ENCODE assay signal across 10 cellular contexts in genomic region chr7:23467281-23467680, GRCh38. TPM values are rescaled to one million over a fixed set of nuclear protein-coding genes. Genes with fewer than 3 reads are reported as not detected.
DNase-seq lines count a peak whose midpoint lies in the region; ATAC-seq and TF ChIP-seq lines count a peak whose summit lies in the region.
"Had no signal": no experiment of that assay in that cellular context is flagged by ENCODE, and none has a peak within 500 bp of the region (broad histone marks: within the 10 kb centered on the region; RNA-seq: fewer than 3 reads in every experiment).

No MANE protein-coding gene starts in this region.

- H3F3A ChIP-seq in SU-DHL-6 (ENCODE audit: insufficient read depth) = peaks cover 36% of the 10 kb centered on the region

- no peaks in the 10 kb centered on the region for H3K36me3 Mint-ChIP-seq in stimulated activated naive CD8-positive, alpha-beta T cell treated with anti-CD3 and anti-CD28 coated beads, Interleukin-15, Interleukin-2, amounts not matched to agents 100 ng/mL and 50 ng/mL, for 24 hours (ENCODE audit: low read depth)
- peaks cover 16% of the 10 kb centered on the region for H3K36me3 Mint-ChIP-seq in type B pancreatic cell
- H3K36me3 Mint-ChIP-seq: T-cell had no signal

- H3K9me2 ChIP-seq in SU-DHL-6 (replicated peaks; ENCODE audit: insufficient read depth, low read length) = no peaks in the 10 kb centered on the region

- no peaks in the 10 kb centered on the region for H3K9me3 Mint-ChIP-seq in stimulated activated naive CD8-positive, alpha-beta T cell treated with anti-CD3 and anti-CD28 coated beads, Interleukin-15, Interleukin-2, amounts not matched to agents 100 ng/mL and 50 ng/mL, for 24 hours
- H3K9me3 Mint-ChIP-seq in type B pancreatic cell = no peaks in the 10 kb centered on the region
- H3K9me3 Mint-ChIP-seq: T-cell had no signal

- H3K27ac Mint-ChIP-seq in stimulated activated naive CD8-positive, alpha-beta T cell treated with anti-CD3 and anti-CD28 coated beads, Interleukin-15, Interleukin-2, amounts not matched to agents 100 ng/mL and 50 ng/mL, for 24 hours = no peak overlapping the region
- peak overlapping the region; percentile 96 for H3K27ac Mint-ChIP-seq in type B pancreatic cell

- DNase-seq in stimulated activated naive CD8-positive, alpha-beta T cell treated with anti-CD3 and anti-CD28 coated beads, Interleukin-15, Interleukin-2, amounts not matched to agents 100 U/mL and 50 U/mL, for 24 hours = no peak
- no peak for DNase-seq in foreskin keratinocyte
- no peak for DNase-seq in type B pancreatic cell (ENCODE audit: extremely low spot score, unreplicated experiment)
- DNase-seq in central memory CD4-positive, alpha-beta T cell = no peak
- DNase-seq in T-helper 9 cell = no peak
- no peak for DNase-seq in GM20000 (ENCODE audit: low spot score)
- DNase-seq: KG1, T-cell had no signal

- peak overlapping the region; percentile 92 for H3K9ac ChIP-seq in SU-DHL-6 (ENCODE audit: low read length)

- peak overlapping the region; percentile 90 for H3K4me3 ChIP-seq in SU-DHL-6 (ENCODE audit: insufficient read depth, low read length, poor library complexity, severe bottlenecking)

- H2AFZ ChIP-seq in SU-DHL-6 (ENCODE audit: low read depth, low read length, severe bottlenecking) = no peak overlapping the region

- no peaks in the 10 kb centered on the region for H3K9me3 ChIP-seq in SU-DHL-6 (ENCODE audit: insufficient read depth, low read length)

- H3K4me1 ChIP-seq in foreskin keratinocyte = peaks cover 24% of the 10 kb centered on the region

- peak overlapping the region; percentile 100 for H3K4me2 ChIP-seq in SU-DHL-6 (ENCODE audit: low read depth, low read length, poor library complexity, severe bottlenecking)

- peak overlapping the region; percentile 77 for H3K4me3 Mint-ChIP-seq in stimulated activated naive CD8-positive, alpha-beta T cell treated with anti-CD3 and anti-CD28 coated beads, Interleukin-15, Interleukin-2, amounts not matched to agents 100 ng/mL and 50 ng/mL, for 24 hours
- H3K4me3 Mint-ChIP-seq in type B pancreatic cell = peak overlapping the region; percentile 98

- H3K27ac ChIP-seq in SU-DHL-6 (ENCODE audit: low read depth, low read length) (peak overlapping the region; percentile 96), foreskin keratinocyte (peak overlapping the region; percentile 67)

- H3K79me2 ChIP-seq in SU-DHL-6 (ENCODE audit: insufficient read depth, low read length) = peaks cover 86% of the 10 kb centered on the region

- peaks cover 72% of the 10 kb centered on the region for H3K27me3 Mint-ChIP-seq in stimulated activated naive CD8-positive, alpha-beta T cell treated with anti-CD3 and anti-CD28 coated beads, Interleukin-15, Interleukin-2, amounts not matched to agents 100 ng/mL and 50 ng/mL, for 24 hours
- no peaks in the 10 kb centered on the region for H3K27me3 Mint-ChIP-seq in type B pancreatic cell

- ATAC-seq in stimulated activated naive CD8-positive, alpha-beta T cell treated with anti-CD3 and anti-CD28 coated beads, Interleukin-15, Interleukin-2, amounts not matched to agents 100 U/mL and 50 U/mL, for 24 hours = no peak
- no peak for ATAC-seq in foreskin keratinocyte

- TF ChIP-seq CTCF in SU-DHL-6 (IDR thresholded peaks at IDR 0.05; ENCODE audit: insufficient read depth, low read length, poor library complexity, severe bottlenecking) (no peak), foreskin keratinocyte (conservative IDR thresholded peaks at IDR 0.05) (no peak), type B pancreatic cell (conservative IDR thresholded peaks at IDR 0.05) (no peak), GM20000 (IDR thresholded peaks at IDR 0.05; ENCODE audit: extremely low read depth, missing control alignments) (no peak)

- peaks cover 20% of the 10 kb centered on the region for H3K36me3 ChIP-seq in SU-DHL-6 (ENCODE audit: low read length)

- H3K4me1 Mint-ChIP-seq in stimulated activated naive CD8-positive, alpha-beta T cell treated with anti-CD3 and anti-CD28 coated beads, Interleukin-15, Interleukin-2, amounts not matched to agents 100 ng/mL and 50 ng/mL, for 24 hours (ENCODE audit: low read depth) = peaks cover 35% of the 10 kb centered on the region
- H3K4me1 Mint-ChIP-seq in type B pancreatic cell (ENCODE audit: unreplicated experiment) = peaks cover 34% of the 10 kb centered on the region

- H3K27me3 ChIP-seq in SU-DHL-6 (ENCODE audit: low read length) (no peaks in the 10 kb centered on the region), foreskin keratinocyte (no peaks in the 10 kb centered on the region)

- peaks cover 18% of the 10 kb centered on the region; the same call in 1 of the 2 replicates for H4K20me1 ChIP-seq in SU-DHL-6 (ENCODE audit: low read depth, low read length)

RNA-seq across cellular contexts. Expression of gene IGF2BP3, which starts 3.0 kb away (rescaled TPM):
- total RNA-seq in foreskin keratinocyte = 32.8 and 41.1 TPM in 2 replicates
- polyA plus RNA-seq in foreskin keratinocyte = 10.1 and 10.3 TPM in 2 replicates
- total RNA-seq in type B pancreatic cell (ENCODE audit: low replicate concordance) = 99.3 and 107 TPM in 2 replicates
